12 cellular contexts compared by ENCODE assay signal in the genomic region with DNA sequence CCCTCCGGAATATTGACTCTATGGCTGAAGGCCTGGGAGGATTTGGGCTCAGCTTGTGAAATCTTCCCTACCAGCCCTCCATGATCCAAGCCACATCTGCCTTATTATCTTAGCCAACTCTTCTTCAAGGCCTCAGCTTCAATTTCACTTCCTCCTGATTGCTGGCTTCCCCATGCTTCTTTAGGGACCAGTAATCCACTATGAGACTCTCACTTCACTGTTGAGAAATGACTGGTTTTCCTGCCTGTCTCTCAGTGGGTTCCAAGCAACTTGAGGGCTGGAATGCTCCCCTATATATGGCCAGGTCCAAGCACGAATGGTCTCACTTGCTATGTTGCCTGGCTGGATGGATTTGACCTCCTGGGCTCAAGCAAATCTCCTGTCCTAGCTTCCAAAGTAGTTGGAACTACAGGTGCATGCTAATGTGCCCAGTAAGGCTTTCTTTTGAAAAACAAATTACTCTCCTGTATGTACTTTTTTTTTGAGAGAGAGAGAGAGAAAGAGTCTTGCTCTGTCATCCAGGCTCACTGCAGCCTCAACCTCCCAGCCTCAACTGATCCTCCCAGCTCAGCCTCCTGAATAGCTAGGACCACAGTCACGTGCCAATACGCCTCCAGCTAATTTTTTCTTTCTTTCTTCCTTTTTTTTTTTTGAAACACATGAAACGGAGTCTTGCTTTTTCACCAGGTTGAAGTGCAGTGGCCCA.
DNase-seq lines count a peak whose midpoint lies in the region; ATAC-seq and TF ChIP-seq lines count a peak whose summit lies in the region.
"Had no signal": no experiment of that assay in that cellular context is flagged by ENCODE, and none has a peak within 500 bp of the region (broad histone marks: within the 10 kb centered on the region; RNA-seq: fewer than 3 reads in every experiment).

No MANE protein-coding gene starts in this region.

- H3K4me3 ChIP-seq in GM12864 (ENCODE audit: low read depth, low read length) = no peak overlapping the region
- H3K4me3 ChIP-seq: heart left ventricle had no signal

- TF ChIP-seq CTCF in GM12864 (IDR thresholded peaks at IDR 0.05; ENCODE audit: low read depth, low read length, missing control alignments) = no peak

- ATAC-seq in GM21526 (IDR thresholded peaks at IDR 0.05; ENCODE audit: low FRiP score, unreplicated experiment) (peak; percentile 80), HG03521 (IDR thresholded peaks at IDR 0.05; ENCODE audit: unreplicated experiment) (peak; percentile 59)
- ATAC-seq: CD8-positive, alpha-beta T cell had no signal

- intact Hi-C loops in dendritic cell treated with granulocyte-macrophage colony-stimulating factor and Interleukin-4, amounts not matched to agents 40 ng/mL and 50 ng/mL, for 4 days (cut with micrococcal nuclease) = no loop called here
- intact Hi-C loops in head of caudate nucleus (cut with DNase I) = no loop called here

- H3K27me3 Mint-ChIP-seq in dendritic cell treated with granulocyte-macrophage colony-stimulating factor and Interleukin-4, amounts not matched to agents 40 ng/mL and 50 ng/mL, for 4 days = no peaks in the 10 kb centered on the region

- DNase-seq in GM12864 (ENCODE audit: low read depth) = peak; percentile 38
- DNase-seq in C1 segment of cervical spinal cord (lab: John Stamatoyannopoulos, UW) = no peak
- no peak for DNase-seq in NCI-H69 (lab: John Stamatoyannopoulos, UW)
- no peak for DNase-seq in DMS79 treated with DMSO at 0.1 percent for 48 hours (lab: John Stamatoyannopoulos, UW)
- DNase-seq in head of caudate nucleus = no peak
- DNase-seq: activated T-cell treated with anti-CD3 and anti-CD28 coated beads, Interleukin-2, amount 50 U/mL, for 48 hours; caudate nucleus; CD8-positive, alpha-beta T cell; heart left ventricle had no signal

- no peak overlapping the region for H3K4me3 Mint-ChIP-seq in dendritic cell treated with granulocyte-macrophage colony-stimulating factor and Interleukin-4, amounts not matched to agents 40 ng/mL and 50 ng/mL, for 4 days
- H3K4me3 Mint-ChIP-seq: CD8-positive, alpha-beta T cell had no signal

- peaks cover 43% of the 10 kb centered on the region for H3K4me1 Mint-ChIP-seq in dendritic cell treated with granulocyte-macrophage colony-stimulating factor and Interleukin-4, amounts not matched to agents 40 ng/mL and 50 ng/mL, for 4 days (ENCODE audit: low read depth)

- H3K9me3 Mint-ChIP-seq in dendritic cell treated with granulocyte-macrophage colony-stimulating factor and Interleukin-4, amounts not matched to agents 40 ng/mL and 50 ng/mL, for 4 days = no peaks in the 10 kb centered on the region
- H3K9me3 Mint-ChIP-seq: CD8-positive, alpha-beta T cell had no signal

- peak overlapping the region; percentile 71 for H3K27ac Mint-ChIP-seq in dendritic cell treated with granulocyte-macrophage colony-stimulating factor and Interleukin-4, amounts not matched to agents 40 ng/mL and 50 ng/mL, for 4 days
- H3K27ac Mint-ChIP-seq: CD8-positive, alpha-beta T cell had no signal

- no peaks in the 10 kb centered on the region for H3K36me3 Mint-ChIP-seq in dendritic cell treated with granulocyte-macrophage colony-stimulating factor and Interleukin-4, amounts not matched to agents 40 ng/mL and 50 ng/mL, for 4 days (ENCODE audit: low read depth)
- H3K36me3 Mint-ChIP-seq: CD8-positive, alpha-beta T cell had no signal
